In genomic region chr21:14480601-14481000, GRCh38 we compare ENCODE assay signal across 12 cellular contexts.
DNase-seq lines count a peak whose midpoint lies in the region; ATAC-seq and TF ChIP-seq lines count a peak whose summit lies in the region.
"Had no signal": no experiment of that assay in that cellular context is flagged by ENCODE, and none has a peak within 500 bp of the region (broad histone marks: within the 10 kb centered on the region; RNA-seq: fewer than 3 reads in every experiment).

No MANE protein-coding gene starts in this region.

- TF ChIP-seq POLR2A in spleen (IDR thresholded peaks at IDR 0.05) (no peak), gastrocnemius medialis (IDR thresholded peaks at IDR 0.05) (no peak)

- no peaks in the 10 kb centered on the region for H3K79me2 ChIP-seq in mammary epithelial cell (ENCODE audit: insufficient read depth, low read length)

- no peak overlapping the region for H3K4me2 ChIP-seq in mammary epithelial cell (ENCODE audit: insufficient read depth, low read depth, low read length)

- no peak overlapping the region for H3K4me3 Mint-ChIP-seq in T-helper 2 cell treated with Interferon-gamma antibody and Interleukin-4, amounts not matched to agents 5 μg/mL and 100 μg/mL, for 36 hours

- no peaks in the 10 kb centered on the region for H4K20me1 ChIP-seq in mammary epithelial cell (ENCODE audit: insufficient read depth, low read length)

- H3K27ac ChIP-seq in mammary epithelial cell (ENCODE audit: insufficient read depth, low read depth, low read length) (no peak overlapping the region), spleen (peak overlapping the region in 7 of 8 donors; percentile 70 to 88 (median 85)), gastrocnemius medialis (no peak overlapping the region)

- TF ChIP-seq CTCF in mammary epithelial cell (conservative IDR thresholded peaks at IDR 0.05 in 1 of 2, IDR thresholded peaks at IDR 0.05 in 1 of 2; ENCODE audit: extremely low read depth in 1 of 2, insufficient read depth in 1 of 2, low read depth in 1 of 2, low read length in 2 of 2), result no peak
- TF ChIP-seq CTCF in spleen (IDR thresholded peaks at IDR 0.05 in 8 of 11, conservative IDR thresholded peaks at IDR 0.05 in 3 of 11), result no peak
- TF ChIP-seq CTCF in gastrocnemius medialis (IDR thresholded peaks at IDR 0.05 in 4 of 5, conservative IDR thresholded peaks at IDR 0.05 in 1 of 5), result no peak

- H3K36me3 ChIP-seq in mammary epithelial cell (ENCODE audit: insufficient read depth, low read length), result no peaks in the 10 kb centered on the region
- H3K36me3 ChIP-seq in spleen, result peaks cover 0 to 3% (median 0%) of the 10 kb centered on the region in 6 donors
- no peaks in the 10 kb centered on the region for H3K36me3 ChIP-seq in gastrocnemius medialis

- no peak overlapping the region for H3K4me3 ChIP-seq in mammary epithelial cell (replicated peaks in 1 of 3; ENCODE audit: insufficient read depth in 1 of 3, low read depth in 2 of 3, low read length in 3 of 3)
- H3K4me3 ChIP-seq in spleen, result peak overlapping the region in 1 of 8 donors; percentile 24
- H3K4me3 ChIP-seq in gastrocnemius medialis, result no peak overlapping the region

- no peak for DNase-seq in T-helper 2 cell treated with Interferon-gamma antibody and Interleukin-4, amounts not matched to agents 5 μg/mL and 100 μg/mL, for 36 hours (ENCODE audit: low spot score)
- DNase-seq in T-helper 2 cell, result no peak
- DNase-seq in KG1 (lab: John Stamatoyannopoulos, UW), result peak; percentile 13
- peak; percentile 21 for DNase-seq in mammary epithelial cell
- DNase-seq in spleen, result no peak
- DNase-seq in gastrocnemius medialis, result no peak
- DNase-seq in occipital lobe (lab: John Stamatoyannopoulos, UW), result no peak
- DNase-seq: activated CD4-positive, CD25-positive, alpha-beta regulatory T cell; activated T-cell treated with anti-CD3 and anti-CD28 coated beads for 4 hours; foreskin fibroblast; mesenchymal stem cell had no signal

- WGBS in mammary epithelial cell (ENCODE audit: low coverage, missing lambda C conversion rate), result 39% methylated on average over 2 of the region's 2 CpGs
- 20 to 50% (median 42%) methylated on average over 2 of the region's 2 CpGs for WGBS in spleen, 5 donors

- no TSS peak for BruUV-seq in mammary epithelial cell (replicated peaks; lab: Mats Ljungman, UMichigan)

- H3K27me3 ChIP-seq in mammary epithelial cell (ENCODE audit: insufficient read depth, low read length), result no peaks in the 10 kb centered on the region
- H3K27me3 ChIP-seq in spleen (replicated peaks in 1 of 7), result no peaks in the 10 kb centered on the region
- H3K27me3 ChIP-seq in gastrocnemius medialis, result no peaks in the 10 kb centered on the region

- H3K9me3 ChIP-seq in mammary epithelial cell (replicated peaks; ENCODE audit: insufficient read depth, low read length) (no peaks in the 10 kb centered on the region), spleen (no peaks in the 10 kb centered on the region), gastrocnemius medialis (no peaks in the 10 kb centered on the region)

- H3K27ac Mint-ChIP-seq in T-helper 2 cell treated with Interferon-gamma antibody and Interleukin-4, amounts not matched to agents 5 μg/mL and 100 μg/mL, for 36 hours, result peak overlapping the region; percentile 62

- H2AFZ ChIP-seq in mammary epithelial cell (ENCODE audit: low read depth, low read length), result no peak overlapping the region

- H3K4me1 Mint-ChIP-seq in T-helper 2 cell treated with Interferon-gamma antibody and Interleukin-4, amounts not matched to agents 5 μg/mL and 100 μg/mL, for 36 hours (ENCODE audit: low read depth), result peaks cover 48% of the 10 kb centered on the region

- H3K27me3 Mint-ChIP-seq in T-helper 2 cell treated with Interferon-gamma antibody and Interleukin-4, amounts not matched to agents 5 μg/mL and 100 μg/mL, for 36 hours (ENCODE audit: low read depth), result no peaks in the 10 kb centered on the region

- peaks cover 26% of the 10 kb centered on the region for H3K9me3 Mint-ChIP-seq in T-helper 2 cell treated with Interferon-gamma antibody and Interleukin-4, amounts not matched to agents 5 μg/mL and 100 μg/mL, for 36 hours

- no peak overlapping the region for H3K9ac ChIP-seq in mammary epithelial cell (ENCODE audit: insufficient read depth, low read length)

- H3K4me1 ChIP-seq in mammary epithelial cell (ENCODE audit: insufficient read depth, low read length) (peaks cover 6% of the 10 kb centered on the region), spleen (peaks cover 12 to 54% (median 35%) of the 10 kb centered on the region in 6 donors), gastrocnemius medialis (no peaks in the 10 kb centered on the region)

- in situ Hi-C loops in mammary epithelial cell (cut with MboI; ENCODE audit: low sequenced_read_pairs in 2 of 2) (no loop called here), gastrocnemius medialis (cut with MboI; ENCODE audit: low sequenced_read_pairs in 4 of 4) (no loop called here)

- intact Hi-C loops in mammary epithelial cell (cut with micrococcal nuclease) (loop anchor here (5.0 kb wide), 1 partner anchor 52 kb away; no protein-coding TSS in a partner anchor), spleen (cut with DNase I; ENCODE audit: low total_unique reads) (no loop called here), gastrocnemius medialis (cut with DNase I; ENCODE audit: low total_unique reads) (no loop called here)

- ATAC-seq in gastrocnemius medialis (no peak), GM21367 (IDR thresholded peaks at IDR 0.05; ENCODE audit: unreplicated experiment) (no peak)

- peaks cover 34% of the 10 kb centered on the region for H3K36me3 Mint-ChIP-seq in T-helper 2 cell treated with Interferon-gamma antibody and Interleukin-4, amounts not matched to agents 5 μg/mL and 100 μg/mL, for 36 hours (ENCODE audit: low read depth)

- dilution Hi-C loops in mammary epithelial cell (cut with HindIII; ENCODE audit: low sequenced_read_pairs), result no loop called here

- CTCF ChIA-PET in mammary epithelial cell (lab: Charles Lee; ENCODE audit: low non-redundant PET), result interaction anchor here (0.6 kb wide), 1 partner anchor 112 kb away, joined by 4 read pairs; no protein-coding TSS in a partner anchor

Comparison
In these comparisons a context has a peak if more than half of its experiments do, and no peak if none do; other contexts are left out.
1. DNase-seq: peak in KG1 (single experiment) and mammary epithelial cell (single experiment); none in T-helper 2 cell treated with Interferon-gamma antibody and Interleukin-4, amounts not matched to agents 5 μg/mL and 100 μg/mL, for 36 hours (single experiment), T-helper 2 cell (0 of 5), spleen (single experiment), gastrocnemius medialis (0 of 2) and occipital lobe (single experiment).
2. H3K27ac ChIP-seq: peak in spleen (7 of 8); none in mammary epithelial cell (single experiment) and gastrocnemius medialis (0 of 4).